Comparison of ENCODE assay signal across 1 cellular context in genomic region chr1:1432951-1433803, GRCh38.
TF ChIP-seq lines count a peak whose summit lies in the region.

No MANE protein-coding gene starts in this region.

TF ChIP-seq in HepG2, 621 proteins besides CTCF, POLR2A, EP300 and RAD21 (continued from another document and continues in another):
- TF ChIP-seq, protein P1, sequence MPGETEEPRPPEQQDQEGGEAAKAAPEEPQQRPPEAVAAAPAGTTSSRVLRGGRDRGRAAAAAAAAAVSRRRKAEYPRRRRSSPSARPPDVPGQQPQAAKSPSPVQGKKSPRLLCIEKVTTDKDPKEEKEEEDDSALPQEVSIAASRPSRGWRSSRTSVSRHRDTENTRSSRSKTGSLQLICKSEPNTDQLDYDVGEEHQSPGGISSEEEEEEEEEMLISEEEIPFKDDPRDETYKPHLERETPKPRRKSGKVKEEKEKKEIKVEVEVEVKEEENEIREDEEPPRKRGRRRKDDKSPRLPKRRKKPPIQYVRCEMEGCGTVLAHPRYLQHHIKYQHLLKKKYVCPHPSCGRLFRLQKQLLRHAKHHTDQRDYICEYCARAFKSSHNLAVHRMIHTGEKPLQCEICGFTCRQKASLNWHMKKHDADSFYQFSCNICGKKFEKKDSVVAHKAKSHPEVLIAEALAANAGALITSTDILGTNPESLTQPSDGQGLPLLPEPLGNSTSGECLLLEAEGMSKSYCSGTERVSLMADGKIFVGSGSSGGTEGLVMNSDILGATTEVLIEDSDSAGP (CRISPR knock-in tag; IDR thresholded peaks at IDR 0.05; ENCODE audit: borderline replicate concordance) = peak; percentile 91
- TF ChIP-seq ZNF468 (CRISPR knock-in tag; IDR thresholded peaks at IDR 0.05) = no peak
- TF ChIP-seq, protein P2, sequence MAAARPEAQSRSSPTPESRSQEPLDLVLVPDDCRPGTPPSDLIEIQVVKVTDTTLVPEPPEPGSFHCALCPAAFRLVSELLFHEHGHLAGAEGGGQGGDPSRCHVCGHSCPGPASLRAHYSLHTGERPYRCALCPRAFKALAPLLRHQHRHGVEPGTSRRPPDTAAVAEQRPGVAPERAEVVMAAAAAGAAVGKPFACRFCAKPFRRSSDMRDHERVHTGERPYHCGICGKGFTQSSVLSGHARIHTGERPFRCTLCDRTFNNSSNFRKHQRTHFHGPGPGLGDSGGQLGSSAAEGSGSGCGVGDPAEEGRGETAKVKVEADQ (CRISPR knock-in tag; IDR thresholded peaks at IDR 0.05; ENCODE audit: borderline replicate concordance) = 0 out of 2 replicates have a peak, but pooled peaks have one; percentile 34
- TF ChIP-seq CSRNP1 (CRISPR knock-in tag; IDR thresholded peaks at IDR 0.05) = peak; percentile 79; the same call in 1 of the 2 replicates
- TF ChIP-seq ISL2 (CRISPR knock-in tag; IDR thresholded peaks at IDR 0.05) = peak; percentile 81
- TF ChIP-seq YEATS2 (CRISPR knock-in tag; IDR thresholded peaks at IDR 0.05; ENCODE audit: borderline replicate concordance) = peak; percentile 65; the same call in 1 of the 2 replicates
- TF ChIP-seq ZIK1 (CRISPR knock-in tag; IDR thresholded peaks at IDR 0.05; ENCODE audit: borderline replicate concordance, low read depth) = peak; percentile 47; the same call in 1 of the 2 replicates
- TF ChIP-seq, protein P3, sequence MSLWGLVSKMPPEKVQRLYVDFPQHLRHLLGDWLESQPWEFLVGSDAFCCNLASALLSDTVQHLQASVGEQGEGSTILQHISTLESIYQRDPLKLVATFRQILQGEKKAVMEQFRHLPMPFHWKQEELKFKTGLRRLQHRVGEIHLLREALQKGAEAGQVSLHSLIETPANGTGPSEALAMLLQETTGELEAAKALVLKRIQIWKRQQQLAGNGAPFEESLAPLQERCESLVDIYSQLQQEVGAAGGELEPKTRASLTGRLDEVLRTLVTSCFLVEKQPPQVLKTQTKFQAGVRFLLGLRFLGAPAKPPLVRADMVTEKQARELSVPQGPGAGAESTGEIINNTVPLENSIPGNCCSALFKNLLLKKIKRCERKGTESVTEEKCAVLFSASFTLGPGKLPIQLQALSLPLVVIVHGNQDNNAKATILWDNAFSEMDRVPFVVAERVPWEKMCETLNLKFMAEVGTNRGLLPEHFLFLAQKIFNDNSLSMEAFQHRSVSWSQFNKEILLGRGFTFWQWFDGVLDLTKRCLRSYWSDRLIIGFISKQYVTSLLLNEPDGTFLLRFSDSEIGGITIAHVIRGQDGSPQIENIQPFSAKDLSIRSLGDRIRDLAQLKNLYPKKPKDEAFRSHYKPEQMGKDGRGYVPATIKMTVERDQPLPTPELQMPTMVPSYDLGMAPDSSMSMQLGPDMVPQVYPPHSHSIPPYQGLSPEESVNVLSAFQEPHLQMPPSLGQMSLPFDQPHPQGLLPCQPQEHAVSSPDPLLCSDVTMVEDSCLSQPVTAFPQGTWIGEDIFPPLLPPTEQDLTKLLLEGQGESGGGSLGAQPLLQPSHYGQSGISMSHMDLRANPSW (CRISPR knock-in tag; IDR thresholded peaks at IDR 0.05; ENCODE audit: borderline replicate concordance) = 0 out of 2 replicates have a peak, but pooled peaks have one; percentile 83
- peak; percentile 75; the same call in 1 of the 2 replicates for TF ChIP-seq ZNF235 (CRISPR knock-in tag; IDR thresholded peaks at IDR 0.05; ENCODE audit: borderline replicate concordance)
- TF ChIP-seq SOX5 (CRISPR knock-in tag; IDR thresholded peaks at IDR 0.05; ENCODE audit: borderline replicate concordance) = peak; percentile 92
- TF ChIP-seq ZSCAN25 (CRISPR knock-in tag; IDR thresholded peaks at IDR 0.05) = peak; percentile 91
- TF ChIP-seq KLF12 (CRISPR knock-in tag; IDR thresholded peaks at IDR 0.05; ENCODE audit: borderline replicate concordance) = peak; percentile 73; the same call in 1 of the 2 replicates
- peak; percentile 80; the same call in 1 of the 2 replicates for TF ChIP-seq ZKSCAN8 (CRISPR knock-in tag; IDR thresholded peaks at IDR 0.05; ENCODE audit: borderline replicate concordance)
- TF ChIP-seq ARID2 (CRISPR knock-in tag; IDR thresholded peaks at IDR 0.05; ENCODE audit: borderline replicate concordance) = peak; percentile 49; the same call in 1 of the 2 replicates
- TF ChIP-seq ZNF253 (CRISPR knock-in tag; IDR thresholded peaks at IDR 0.05; ENCODE audit: borderline replicate concordance) = 0 out of 2 replicates have a peak, but pooled peaks have one; percentile 22
- 0 out of 2 replicates have a peak, but pooled peaks have one; percentile 79 for TF ChIP-seq ZNF136 (CRISPR knock-in tag; IDR thresholded peaks at IDR 0.05; ENCODE audit: low read depth)
- peak; percentile 79 for TF ChIP-seq ZNF788 (CRISPR knock-in tag; IDR thresholded peaks at IDR 0.05; ENCODE audit: borderline replicate concordance)
- no peak for TF ChIP-seq ZBTB40 (IDR thresholded peaks at IDR 0.05)
- TF ChIP-seq ZBTB40 (CRISPR knock-in tag; IDR thresholded peaks at IDR 0.05) = no peak; the same call in none of the 2 replicates
- TF ChIP-seq ZSCAN9 (CRISPR knock-in tag; IDR thresholded peaks at IDR 0.05; ENCODE audit: borderline replicate concordance) = peak; percentile 92
- TF ChIP-seq ZBTB37 (CRISPR knock-in tag; IDR thresholded peaks at IDR 0.05) = peak; percentile 30; the same call in 1 of the 2 replicates
- TF ChIP-seq, protein P4, sequence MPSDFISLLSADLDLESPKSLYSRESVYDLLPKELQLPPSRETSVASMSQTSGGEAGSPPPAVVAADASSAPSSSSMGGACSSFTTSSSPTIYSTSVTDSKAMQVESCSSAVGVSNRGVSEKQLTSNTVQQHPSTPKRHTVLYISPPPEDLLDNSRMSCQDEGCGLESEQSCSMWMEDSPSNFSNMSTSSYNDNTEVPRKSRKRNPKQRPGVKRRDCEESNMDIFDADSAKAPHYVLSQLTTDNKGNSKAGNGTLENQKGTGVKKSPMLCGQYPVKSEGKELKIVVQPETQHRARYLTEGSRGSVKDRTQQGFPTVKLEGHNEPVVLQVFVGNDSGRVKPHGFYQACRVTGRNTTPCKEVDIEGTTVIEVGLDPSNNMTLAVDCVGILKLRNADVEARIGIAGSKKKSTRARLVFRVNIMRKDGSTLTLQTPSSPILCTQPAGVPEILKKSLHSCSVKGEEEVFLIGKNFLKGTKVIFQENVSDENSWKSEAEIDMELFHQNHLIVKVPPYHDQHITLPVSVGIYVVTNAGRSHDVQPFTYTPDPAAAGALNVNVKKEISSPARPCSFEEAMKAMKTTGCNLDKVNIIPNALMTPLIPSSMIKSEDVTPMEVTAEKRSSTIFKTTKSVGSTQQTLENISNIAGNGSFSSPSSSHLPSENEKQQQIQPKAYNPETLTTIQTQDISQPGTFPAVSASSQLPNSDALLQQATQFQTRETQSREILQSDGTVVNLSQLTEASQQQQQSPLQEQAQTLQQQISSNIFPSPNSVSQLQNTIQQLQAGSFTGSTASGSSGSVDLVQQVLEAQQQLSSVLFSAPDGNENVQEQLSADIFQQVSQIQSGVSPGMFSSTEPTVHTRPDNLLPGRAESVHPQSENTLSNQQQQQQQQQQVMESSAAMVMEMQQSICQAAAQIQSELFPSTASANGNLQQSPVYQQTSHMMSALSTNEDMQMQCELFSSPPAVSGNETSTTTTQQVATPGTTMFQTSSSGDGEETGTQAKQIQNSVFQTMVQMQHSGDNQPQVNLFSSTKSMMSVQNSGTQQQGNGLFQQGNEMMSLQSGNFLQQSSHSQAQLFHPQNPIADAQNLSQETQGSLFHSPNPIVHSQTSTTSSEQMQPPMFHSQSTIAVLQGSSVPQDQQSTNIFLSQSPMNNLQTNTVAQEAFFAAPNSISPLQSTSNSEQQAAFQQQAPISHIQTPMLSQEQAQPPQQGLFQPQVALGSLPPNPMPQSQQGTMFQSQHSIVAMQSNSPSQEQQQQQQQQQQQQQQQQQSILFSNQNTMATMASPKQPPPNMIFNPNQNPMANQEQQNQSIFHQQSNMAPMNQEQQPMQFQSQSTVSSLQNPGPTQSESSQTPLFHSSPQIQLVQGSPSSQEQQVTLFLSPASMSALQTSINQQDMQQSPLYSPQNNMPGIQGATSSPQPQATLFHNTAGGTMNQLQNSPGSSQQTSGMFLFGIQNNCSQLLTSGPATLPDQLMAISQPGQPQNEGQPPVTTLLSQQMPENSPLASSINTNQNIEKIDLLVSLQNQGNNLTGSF (CRISPR knock-in tag; IDR thresholded peaks at IDR 0.05) = 0 out of 2 replicates have a peak, but pooled peaks have one; percentile 21
- TF ChIP-seq ZNF749 (CRISPR knock-in tag; IDR thresholded peaks at IDR 0.05; ENCODE audit: borderline replicate concordance) = peak; percentile 40; the same call in 1 of the 2 replicates
- TF ChIP-seq ZNF564 (CRISPR knock-in tag; IDR thresholded peaks at IDR 0.05) = peak; percentile 67; the same call in 1 of the 2 replicates
- TF ChIP-seq RARA (CRISPR knock-in tag; IDR thresholded peaks at IDR 0.05) = peak; percentile 97
- TF ChIP-seq NFIC (IDR thresholded peaks at IDR 0.05; ENCODE audit: low read length) = no peak
